1 cellular context compared by ENCODE assay signal in genomic region chr19:55485439-55486011, GRCh38.
A peak's percentile ranks its signal among the peaks of the same experiment; 100 is the strongest.
TF ChIP-seq lines count a peak whose summit lies in the region.

No MANE protein-coding gene starts in this region.

TF ChIP-seq in HepG2, 621 proteins besides CTCF, POLR2A, EP300 and RAD21:
- peak; percentile 36; the same call in 1 of the 2 replicates for TF ChIP-seq ZFY (CRISPR knock-in tag; IDR thresholded peaks at IDR 0.05)
- TF ChIP-seq SNRNP70 (IDR thresholded peaks at IDR 0.05; ENCODE audit: low read depth, low read length) = no peak
- TF ChIP-seq PCBP1 (IDR thresholded peaks at IDR 0.05; ENCODE audit: borderline replicate concordance, low read depth, low read length) = 0 out of 2 replicates have a peak, but pooled peaks have one; percentile 19
- TF ChIP-seq CSRNP1 (CRISPR knock-in tag; IDR thresholded peaks at IDR 0.05) = 0 out of 2 replicates have a peak, but pooled peaks have one; percentile 36
- TF ChIP-seq YEATS2 (CRISPR knock-in tag; IDR thresholded peaks at IDR 0.05; ENCODE audit: borderline replicate concordance) = 0 out of 2 replicates have a peak, but pooled peaks have one; percentile 3
- TF ChIP-seq ZNF747 (CRISPR knock-in tag; IDR thresholded peaks at IDR 0.05; ENCODE audit: borderline replicate concordance) = 0 out of 2 replicates have a peak, but pooled peaks have one; percentile 31
- TF ChIP-seq THAP9 (CRISPR knock-in tag; IDR thresholded peaks at IDR 0.05; ENCODE audit: borderline replicate concordance) = no peak
